34 cellular contexts compared by ENCODE assay signal in the genomic region with DNA sequence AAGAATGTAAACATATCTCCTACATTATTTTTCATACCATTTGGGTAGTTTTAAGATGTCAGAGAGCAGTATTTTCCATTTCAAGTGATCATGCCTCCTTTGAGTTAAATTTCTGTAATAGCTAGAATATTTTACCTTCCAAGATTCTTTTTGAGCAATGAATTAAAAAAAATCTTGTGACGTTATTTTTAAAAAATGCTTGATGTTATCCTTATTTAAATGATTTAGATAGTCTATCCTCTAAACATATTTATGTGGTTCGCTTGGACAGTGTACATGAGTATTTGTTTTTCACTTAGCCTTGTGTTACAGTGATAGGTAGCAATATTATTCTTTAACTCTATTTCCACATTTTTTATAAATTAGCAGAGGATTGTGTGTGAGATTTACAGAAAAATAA.
"Had no signal": no experiment of that assay in that cellular context is flagged by ENCODE, and none has a peak within 500 bp of the region (broad histone marks: within the 10 kb centered on the region; RNA-seq: fewer than 3 reads in every experiment).

No MANE protein-coding gene starts in this region.

- H3K36me3 Mint-ChIP-seq: activated naive CD4-positive, alpha-beta T cell treated with anti-CD3 and anti-CD28 coated beads, Interleukin-2, amount 50 U/mL, for 72 hours had no signal

- H3K27me3 Mint-ChIP-seq: activated CD4-positive, alpha-beta T cell treated with anti-CD3 and anti-CD28 coated beads, Interleukin-2, amount 10 ng/mL, durations not matched to agents 24 days and 14 days had no signal

- H3K36me3 ChIP-seq: brain microvascular endothelial cell, Peyer's patch, SJSA1, WERI-Rb-1 had no signal

- H3K27me3 ChIP-seq: brain microvascular endothelial cell, Peyer's patch, SJSA1 had no signal

- DNase-seq: activated CD4-positive, alpha-beta T cell treated with anti-CD3 and anti-CD28 coated beads for 1 hour; activated CD4-positive, alpha-beta T cell treated with anti-CD3 and anti-CD28 coated beads, Interleukin-2, amount 10 ng/mL, durations not matched to agents 24 days and 14 days; activated CD4-positive, alpha-beta T cell treated with anti-CD3 and anti-CD28 coated beads, Interleukin-2, amount 50 U/mL, for 4 hours; activated CD4-positive, CD25-positive, alpha-beta regulatory T cell; activated CD8-positive, alpha-beta memory T cell treated with anti-CD3 and anti-CD28 coated beads, Interleukin-2, amount 50 U/mL, for 4 hours; activated gamma-delta T cell treated with Interleukin-2 at 50 U/mL for 16 hours; activated naive CD4-positive, alpha-beta T cell treated with anti-CD3 and anti-CD28 coated beads for 36 hours; activated T-cell treated with anti-CD3 and anti-CD28 coated beads for 4 hours; activated T-cell treated with anti-CD3 and anti-CD28 coated beads, Interleukin-2, amount 50 U/mL, for 4 hours; amniotic stem cell; aorta; brain microvascular endothelial cell; central memory CD4-positive, alpha-beta T cell; Karpas-422; KBM-7; NCI-H1092; NCI-H146; NCI-H187; NCI-H2029 treated with DMSO at 0.1 percent for 48 hours; NCI-H2107; NCI-H2171; NCI-H510A; NCI-H526; NCI-H748 treated with DMSO at 0.1 percent for 48 hours; NK-92 treated with Interleukin-12 subunit alpha and Interleukin-12 subunit beta, amount 100 ng/mL, for 24 hours; PC-3; Peyer's patch; RPMI8226; SHP77 treated with DMSO at 0.1 percent for 48 hours; T1000; WERI-Rb-1 had no signal

- H3K27ac Mint-ChIP-seq: activated CD4-positive, alpha-beta T cell treated with anti-CD3 and anti-CD28 coated beads, Interleukin-2, amount 10 ng/mL, durations not matched to agents 24 days and 14 days; activated naive CD4-positive, alpha-beta T cell treated with anti-CD3 and anti-CD28 coated beads for 36 hours; activated naive CD4-positive, alpha-beta T cell treated with anti-CD3 and anti-CD28 coated beads, Interleukin-2, amount 50 U/mL, for 72 hours; activated T-helper 1 cell treated with anti-CD3 and anti-CD28 coated beads, Interleukin-12 subunit alpha, Interleukin-12 subunit beta, Interleukin-2, Interleukin-4 antibody, amounts not matched to agents 30 ng/mL and 10 ng/mL and 1 ng/mL, durations not matched to agents 14 hours and 24 hours and 36 hours had no signal

- H3K4me3 ChIP-seq: Peyer's patch, SJSA1 had no signal

- H3K4me1 Mint-ChIP-seq: activated CD4-positive, alpha-beta T cell treated with anti-CD3 and anti-CD28 coated beads, Interleukin-2, amount 10 ng/mL, durations not matched to agents 24 days and 14 days had no signal

- H3K27ac ChIP-seq: brain microvascular endothelial cell, Peyer's patch, SJSA1, WERI-Rb-1 had no signal

- H3K4me1 ChIP-seq: Peyer's patch, SJSA1 had no signal

- H3K4me3 Mint-ChIP-seq: activated CD4-positive, alpha-beta T cell treated with anti-CD3 and anti-CD28 coated beads, Interleukin-2, amount 10 ng/mL, durations not matched to agents 24 days and 14 days; activated naive CD4-positive, alpha-beta T cell treated with anti-CD3 and anti-CD28 coated beads for 36 hours; activated T-cell treated with anti-CD3 and anti-CD28 coated beads, Interleukin-2, amount 50 U/mL, for 4 hours; activated T-helper 1 cell treated with anti-CD3 and anti-CD28 coated beads, Interleukin-12 subunit alpha, Interleukin-12 subunit beta, Interleukin-2, Interleukin-4 antibody, amounts not matched to agents 30 ng/mL and 10 ng/mL and 1 ng/mL, durations not matched to agents 14 hours and 24 hours and 36 hours had no signal

- H3K9me3 ChIP-seq: Peyer's patch, SJSA1 had no signal
